7 cellular contexts compared by ENCODE assay signal in genomic region chr17:7383742-7384488, GRCh38. TPM values are rescaled to one million over a fixed set of nuclear protein-coding genes. Genes with fewer than 3 reads are reported as not detected.
DNase-seq lines count a peak whose midpoint lies in the region; ATAC-seq and TF ChIP-seq lines count a peak whose summit lies in the region.
"Had no signal": no experiment of that assay in that cellular context is flagged by ENCODE, and none has a peak within 500 bp of the region (broad histone marks: within the 10 kb centered on the region; RNA-seq: fewer than 3 reads in every experiment).

No MANE protein-coding gene starts in this region.

- CTCF ChIA-PET in OCI-LY7 (lab: Charles Lee; ENCODE audit: unreplicated experiment) = no interaction called here

- peak overlapping the region; percentile 72 for H3K4me2 ChIP-seq in OCI-LY7 (ENCODE audit: low read length)

- TF ChIP-seq POLR2A in GM19193 (IDR thresholded peaks at IDR 0.05; ENCODE audit: extremely low read depth, insufficient read depth, insufficient read length) = peak; percentile 43

- peak overlapping the region; percentile 61; the same call in 1 of the 2 replicates for H2AFZ ChIP-seq in OCI-LY7 (ENCODE audit: low read length)

- no peaks in the 10 kb centered on the region for H3K79me2 ChIP-seq in OCI-LY7 (ENCODE audit: insufficient read depth, low read depth, low read length)

- H3K36me3 ChIP-seq in OCI-LY7 (ENCODE audit: insufficient read depth, low read length) (no peaks in the 10 kb centered on the region), psoas muscle (ENCODE audit: insufficient read depth in 1 of 2, low read depth in 1 of 2) (peaks cover 0 to 27% of the 10 kb centered on the region in 2 donors)

- ATAC-seq in psoas muscle = peak in 3 of 4 donors; percentile 35 to 60 (median 39)

- TF ChIP-seq CTCF in OCI-LY7 (conservative IDR thresholded peaks at IDR 0.05; ENCODE audit: low read length) = no peak
- no peak for TF ChIP-seq CTCF in psoas muscle (IDR thresholded peaks at IDR 0.05)

- H4K20me1 ChIP-seq in OCI-LY7 (ENCODE audit: insufficient read depth, low read length) = no peaks in the 10 kb centered on the region

- H3K4me1 ChIP-seq in OCI-LY7 (ENCODE audit: insufficient read depth, low read length, poor library complexity, severe bottlenecking) (peaks cover 11% of the 10 kb centered on the region), psoas muscle (peaks cover 24% of the 10 kb centered on the region)

- H3K4me3 ChIP-seq in OCI-LY7 (ENCODE audit: low read depth, low read length, poor library complexity, severe bottlenecking) (peak overlapping the region; percentile 64), psoas muscle (peak overlapping the region; percentile 52)

- H3K27me3 ChIP-seq in psoas muscle (ENCODE audit: insufficient read depth in 3 of 3, low read length in 2 of 3) = peaks cover 0 to 2% (median 0%) of the 10 kb centered on the region in 3 donors

- no TSS peak for BruUV-seq in OCI-LY7 (replicated peaks; lab: Mats Ljungman, UMichigan)

- DNase-seq in OCI-LY7 (ENCODE audit: low spot score) (peak; percentile 72), dermis blood vessel endothelial cell (peak; percentile 45), psoas muscle (peak; percentile 52 to 60), SKM-1 (lab: John Stamatoyannopoulos, UW; ENCODE audit: unreplicated experiment) (no peak), SW 1271 (lab: John Stamatoyannopoulos, UW) (no peak)

- POLR2A ChIA-PET in OCI-LY7 (lab: Charles Lee) = interaction anchor here (0.6 to 1.0 kb wide), 3 partner anchors 10 to 54 kb away, joined by 3 read pairs; partner anchors contain the start of gene PLSCR3

- 9 to 36% (median 17%) methylated on average over 60 to 65 of the region's 65 CpGs for WGBS in psoas muscle, 3 donors

- H3K9me3 ChIP-seq in OCI-LY7 (ENCODE audit: low read length) (0 out of 2 replicates have a peak, but pooled peaks cover 6% of the 10 kb centered on the region), psoas muscle (no peaks in the 10 kb centered on the region)

- no peak overlapping the region for H3K27ac ChIP-seq in OCI-LY7 (ENCODE audit: low read depth, low read length, poor library complexity, severe bottlenecking)
- H3K27ac ChIP-seq in psoas muscle = no peak overlapping the region

- H3K9me2 ChIP-seq in OCI-LY7 (ENCODE audit: insufficient read depth, low read length) = no peaks in the 10 kb centered on the region

- intact Hi-C loops in OCI-LY7 (cut with micrococcal nuclease; ENCODE audit: unreplicated experiment) = loop anchor here (2.0 kb wide), 1 partner anchor 23 kb away; no protein-coding TSS in a partner anchor
- intact Hi-C loops in psoas muscle (cut with DNase I) = no loop called here

RNA-seq across cellular contexts. Expression of gene TNK1, which starts 3.0 kb away (rescaled TPM):
- 2.9 and 5.0 TPM in 2 replicates for total RNA-seq in OCI-LY7 (2014; rRNA removed; shearing (Covaris generic))
- 4.8 and 6.4 TPM in 2 replicates for total RNA-seq in OCI-LY7 (2022)
- 2.2 and 3.6 TPM in 2 replicates for total RNA-seq in dermis blood vessel endothelial cell
- total RNA-seq in psoas muscle = under 1 TPM; 0.56 to 0.86 (median 0.78) TPM
- polyA plus RNA-seq in psoas muscle = 1 to 10 TPM in 1 of 3 donors, under 1 TPM in 2; 0.57 to 1.7 (median 0.98) TPM

RNA-seq across cellular contexts. Expression of gene PLSCR3, which starts 10.4 kb away (rescaled TPM):
- total RNA-seq in OCI-LY7 (2014; rRNA removed; shearing (Covaris generic)) = 8.9 and 15.3 TPM in 2 replicates
- total RNA-seq in OCI-LY7 (2022) = 23.1 and 27.6 TPM in 2 replicates
- total RNA-seq in dermis blood vessel endothelial cell = 21.3 and 34.1 TPM in 2 replicates
- 10 to 100 TPM; 13.9 to 16.2 (median 15.1) TPM for total RNA-seq in psoas muscle
- 10 to 100 TPM; 16.6 to 20.5 (median 18.7) TPM for polyA plus RNA-seq in psoas muscle

RNA-seq across cellular contexts. Expression of gene TMEM256, which starts 20.0 kb away (rescaled TPM):
- total RNA-seq in OCI-LY7 (2014; rRNA removed; shearing (Covaris generic)) = 108 and 165 TPM in 2 replicates
- 96.6 and 107 TPM in 2 replicates for total RNA-seq in OCI-LY7 (2022)
- 59.2 and 112 TPM in 2 replicates for total RNA-seq in dermis blood vessel endothelial cell
- 10 to 100 TPM; 47.1 to 80.4 (median 53.5) TPM for total RNA-seq in psoas muscle
- polyA plus RNA-seq in psoas muscle = 10 to 100 TPM; 62.4 to 75.4 (median 69.7) TPM

RNA-seq across cellular contexts. Expression of gene NLGN2, which starts 23.7 kb away (rescaled TPM):
- 0.06 TPM in 1 of 2 replicates, not detected in the other for total RNA-seq in OCI-LY7 (2014; rRNA removed; shearing (Covaris generic))
- total RNA-seq in OCI-LY7 (2022) (1.2 TPM in 1 of 2 replicates, not detected in the other), dermis blood vessel endothelial cell (2.7 and 5.5 TPM in 2 replicates), psoas muscle (10 to 100 TPM in 1 of 4 donors, 1 to 10 TPM in 3; 6.5 to 11.5 (median 7.4) TPM)
- polyA plus RNA-seq in psoas muscle = 1 to 10 TPM; 2.8 to 3.1 (median 2.9) TPM

RNA-seq across cellular contexts. Expression of gene TMEM95, which starts 29.0 kb away (rescaled TPM):
- not detected in 2 replicates for total RNA-seq in OCI-LY7 (2014; rRNA removed; shearing (Covaris generic))
- total RNA-seq in OCI-LY7 (2022) = 0.31 TPM in 1 of 2 replicates, not detected in the other
- not detected in 2 replicates for total RNA-seq in dermis blood vessel endothelial cell
- not detected for total RNA-seq in psoas muscle
- polyA plus RNA-seq in psoas muscle = not detected
- total RNA-seq: bronchial epithelial cell had no signal

Comparison
In these comparisons a context has a peak if more than half of its experiments do, and no peak if none do; other contexts are left out.
1. DNase-seq: peak in OCI-LY7 (single experiment), dermis blood vessel endothelial cell (single experiment) and psoas muscle (2 of 2); none in SKM-1 (single experiment) and SW 1271 (0 of 2).